8 cellular contexts compared by ENCODE assay signal in the genomic region with DNA sequence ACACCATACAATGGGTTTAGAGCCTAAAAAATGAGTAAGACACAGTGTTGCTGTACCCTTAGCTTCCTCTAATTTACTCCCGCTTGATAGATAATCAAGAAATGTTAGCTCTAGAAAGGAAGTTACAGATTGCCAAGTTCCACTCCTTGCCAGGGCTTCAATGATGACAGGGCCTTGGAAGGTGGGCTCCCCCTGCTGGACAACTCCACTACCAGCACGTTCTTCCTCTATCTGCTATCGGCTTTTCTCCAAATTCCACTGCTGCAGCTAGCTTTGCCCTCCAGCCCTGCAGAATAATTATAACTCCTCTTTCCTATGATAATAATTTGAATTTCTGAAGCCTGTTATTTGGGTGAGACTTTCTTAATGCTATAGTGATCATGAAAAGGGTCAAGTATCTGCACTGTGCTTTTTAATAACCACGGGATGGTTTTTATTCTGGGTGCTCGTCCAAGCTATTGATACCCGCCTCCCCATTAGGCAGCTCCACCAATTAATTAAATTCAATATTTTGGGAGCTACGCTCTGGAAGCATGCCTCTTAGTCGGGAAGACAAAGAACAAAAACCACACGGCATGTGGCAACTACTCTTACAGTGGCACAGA. TPM values are rescaled to one million over a fixed set of nuclear protein-coding genes. Genes with fewer than 3 reads are reported as not detected.
A peak's percentile ranks its signal among the peaks of the same experiment; 100 is the strongest.
DNase-seq lines count a peak whose midpoint lies in the region; ATAC-seq and TF ChIP-seq lines count a peak whose summit lies in the region.

No MANE protein-coding gene starts in this region.

- peaks cover 0 to 18% (median 2%) of the 10 kb centered on the region in 45 donors for H3K27me3 ChIP-seq in dorsolateral prefrontal cortex

- no peak overlapping the region for H3K27ac ChIP-seq in dorsolateral prefrontal cortex

- H3K36me3 Mint-ChIP-seq in activated CD4-positive, alpha-beta T cell treated with anti-CD3 and anti-CD28 coated beads, Interleukin-2, amount 10 ng/mL, durations not matched to agents 7 days and 5 days (ENCODE audit: low read depth), result no peaks in the 10 kb centered on the region

- intact Hi-C loops in dorsolateral prefrontal cortex (cut with DNase I), result no loop called here

- H3K4me3 Mint-ChIP-seq in activated CD4-positive, alpha-beta T cell treated with anti-CD3 and anti-CD28 coated beads, Interleukin-2, amount 10 ng/mL, durations not matched to agents 7 days and 5 days, result no peak overlapping the region

- no peak for ATAC-seq in activated CD4-positive, CD25-positive, alpha-beta regulatory T cell treated with anti-CD3 and anti-CD28 coated beads, Interleukin-2, amount 50 U/mL, for 24 hours

- POLR2A ChIA-PET in activated CD4-positive, alpha-beta T cell treated with anti-CD3 and anti-CD28 coated beads, Interleukin-2, amount 10 ng/mL, durations not matched to agents 7 days and 5 days (lab: Charles Lee), result no interaction called here

- peak; percentile 75 to 95 (median 88) for TF ChIP-seq CTCF in dorsolateral prefrontal cortex (IDR thresholded peaks at IDR 0.05 in 54 of 56, conservative IDR thresholded peaks at IDR 0.05 in 2 of 56; ENCODE audit: low read depth in 1 of 56, partially characterized antibody in 56 of 56)

- CTCF ChIA-PET in activated CD4-positive, alpha-beta T cell treated with anti-CD3 and anti-CD28 coated beads, Interleukin-2, amount 10 ng/mL, durations not matched to agents 7 days and 5 days (lab: Charles Lee), result interaction anchor here (0.6 to 1.0 kb wide), 2 partner anchors 10 to 35 kb away, joined by 3 read pairs; no protein-coding TSS in a partner anchor

- H3K27me3 Mint-ChIP-seq in activated CD4-positive, alpha-beta T cell treated with anti-CD3 and anti-CD28 coated beads, Interleukin-2, amount 10 ng/mL, durations not matched to agents 7 days and 5 days, result peaks cover 26% of the 10 kb centered on the region

- no peak overlapping the region for H3K27ac Mint-ChIP-seq in activated CD4-positive, alpha-beta T cell treated with anti-CD3 and anti-CD28 coated beads, Interleukin-2, amount 10 ng/mL, durations not matched to agents 7 days and 5 days

- no peaks in the 10 kb centered on the region for H3K9me3 Mint-ChIP-seq in activated CD4-positive, alpha-beta T cell treated with anti-CD3 and anti-CD28 coated beads, Interleukin-2, amount 10 ng/mL, durations not matched to agents 7 days and 5 days

- no peaks in the 10 kb centered on the region for H3K4me1 Mint-ChIP-seq in activated CD4-positive, alpha-beta T cell treated with anti-CD3 and anti-CD28 coated beads, Interleukin-2, amount 10 ng/mL, durations not matched to agents 7 days and 5 days

- H3K4me3 ChIP-seq in dorsolateral prefrontal cortex, result peak overlapping the region in 3 of 59 donors; percentile 9 to 27 (median 21)

- DNase-seq in activated CD4-positive, CD25-positive, alpha-beta regulatory T cell (lab: John Stamatoyannopoulos, UW), result peak; percentile 8 to 25 (median 17)
- DNase-seq in NCI-H2171 treated with DMSO at 0.1 percent for 48 hours (lab: John Stamatoyannopoulos, UW), result peak; percentile 82
- DNase-seq in activated CD4-positive, alpha-beta T cell treated with anti-CD3 and anti-CD28 coated beads, Interleukin-2, amount 10 ng/mL, durations not matched to agents 7 days and 5 days, result peak; percentile 67
- peak; percentile 56 to 86 (median 72) for DNase-seq in dorsolateral prefrontal cortex
- peak; percentile 75 to 78 for DNase-seq in lung microvascular endothelial cell (ENCODE audit: low read depth in 2 of 2)
- peak; percentile 2 to 19 for DNase-seq in stimulated activated CD8-positive, alpha-beta memory T cell treated with anti-CD3 and anti-CD28 coated beads, Interleukin-2, amount 100 ng/mL, for 1 hour (ENCODE audit: low read depth in 2 of 2)
- DNase-seq in NCI-H2081 treated with DMSO at 0.1 percent for 48 hours (lab: John Stamatoyannopoulos, UW), result no peak

RNA-seq across cellular contexts. Expression of gene SYN3, which starts 9.0 kb away (rescaled TPM):
- total RNA-seq in activated CD4-positive, alpha-beta T cell treated with anti-CD3 and anti-CD28 coated beads, Interleukin-2, amount 10 ng/mL, durations not matched to agents 7 days and 5 days, result not detected
- total RNA-seq in dorsolateral prefrontal cortex, result 100 to 1,000 TPM in 81 of 120 experiments, 10 to 100 TPM in 39; 53.4 to 203 (median 115) TPM
- 0.22 and 0.40 TPM in 2 replicates for total RNA-seq in lung microvascular endothelial cell

Comparison
In these comparisons a context has a peak if more than half of its experiments do, and no peak if none do; other contexts are left out.
1. RNA of gene SYN3, which starts 9.0 kb away (total RNA-seq): 53.4 to 203 TPM in dorsolateral prefrontal cortex; 0.22 to 0.40 TPM in lung microvascular endothelial cell and not detected in activated CD4-positive, alpha-beta T cell treated with anti-CD3 and anti-CD28 coated beads, Interleukin-2, amount 10 ng/mL, durations not matched to agents 7 days and 5 days; every median in the first group is over 10 times any median in the second.